Comparison of ENCODE assay signal across 13 cellular contexts in the genomic region with DNA sequence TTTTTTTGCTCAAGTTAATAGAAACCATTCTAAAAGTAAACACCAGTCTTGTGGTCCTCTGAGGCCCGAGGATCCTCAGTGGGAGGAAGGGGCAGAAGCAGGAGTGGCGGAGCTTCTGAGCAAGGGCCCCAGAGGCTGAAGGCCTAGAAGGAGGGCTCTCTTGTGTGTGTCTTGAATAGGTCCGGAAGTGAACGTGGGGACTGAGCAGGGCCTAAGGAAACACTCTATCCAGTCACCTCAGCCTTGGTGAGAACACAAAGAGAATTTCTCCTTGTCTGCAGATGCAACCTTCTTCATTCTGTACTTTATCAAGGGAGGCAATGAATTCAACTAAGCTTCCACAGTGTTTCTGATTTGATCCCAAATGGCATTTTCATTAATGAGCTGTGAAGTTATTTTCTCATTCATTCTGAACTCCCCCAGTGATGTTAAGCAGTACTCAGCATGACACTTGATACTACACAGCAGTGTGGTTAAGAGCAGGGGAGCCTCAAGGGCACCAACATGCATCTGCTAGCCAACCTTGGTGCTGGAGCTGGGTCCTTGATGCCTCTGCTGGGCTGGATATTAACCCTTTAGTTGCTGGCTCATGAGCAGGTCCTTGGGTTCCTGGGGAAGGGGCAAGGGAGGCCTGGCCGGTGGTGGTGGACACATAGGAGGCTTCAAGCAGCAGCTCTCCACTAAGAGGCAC.
A peak's percentile ranks its signal among the peaks of the same experiment; 100 is the strongest.
DNase-seq lines count a peak whose midpoint lies in the region; ATAC-seq lines count a peak whose summit lies in the region.
"Had no signal": no experiment of that assay in that cellular context is flagged by ENCODE, and none has a peak within 500 bp of the region (broad histone marks: within the 10 kb centered on the region; RNA-seq: fewer than 3 reads in every experiment).

No MANE protein-coding gene starts in this region.

- DNase-seq in DMS79 treated with DMSO at 0.1 percent for 48 hours (lab: John Stamatoyannopoulos, UW) (peak; percentile 67), M059J (ENCODE audit: low read depth) (peak; percentile 63), adipocyte (ENCODE audit: low read depth) (peak; percentile 31), myocyte (ENCODE audit: low read depth) (peak; percentile 29), anterior cingulate cortex (lab: John Stamatoyannopoulos, UW) (no peak), NCI-H526 (lab: John Stamatoyannopoulos, UW) (no peak)
- DNase-seq in activated CD4-positive, CD25-positive, alpha-beta regulatory T cell treated with anti-CD3 and anti-CD28 coated beads, Interleukin-2, amount 50 U/mL, for 72 hours = no peak
- DNase-seq: activated CD4-positive, alpha-beta T cell treated with anti-CD3 and anti-CD28 coated beads for 48 hours; EL; NCI-H446 treated with DMSO at 0.1 percent for 48 hours; upper lobe of right lung had no signal

- no peaks in the 10 kb centered on the region for H3K36me3 ChIP-seq in adipocyte (ENCODE audit: control insufficient read depth, insufficient read depth, low read length, severe bottlenecking)
- H3K36me3 ChIP-seq: upper lobe of right lung had no signal

- H3K9me3 ChIP-seq in adipocyte (ENCODE audit: control insufficient read depth, low read length) = no peaks in the 10 kb centered on the region
- H3K9me3 ChIP-seq: upper lobe of right lung had no signal

- no peak overlapping the region for H3K9ac ChIP-seq in adipocyte (ENCODE audit: low read length)

- no peak overlapping the region for H3K4me3 ChIP-seq in adipocyte (ENCODE audit: low read length)
- H3K4me3 ChIP-seq: skin epidermis, upper lobe of right lung had no signal

- ATAC-seq in HG02938 (IDR thresholded peaks at IDR 0.05; ENCODE audit: unreplicated experiment) = no peak

- no peaks in the 10 kb centered on the region for H3K27me3 ChIP-seq in adipocyte (replicated peaks; ENCODE audit: control insufficient read depth, insufficient read depth, low read length)
- H3K27me3 ChIP-seq: upper lobe of right lung had no signal

- peaks cover 2% of the 10 kb centered on the region for H3K4me1 ChIP-seq in adipocyte (ENCODE audit: control insufficient read depth, insufficient read depth, low read length)

Comparison
In these comparisons a context has a peak if more than half of its experiments do, and no peak if none do; other contexts are left out.
1. DNase-seq: peak in DMS79 treated with DMSO at 0.1 percent for 48 hours (single experiment), M059J (single experiment), adipocyte (single experiment) and myocyte (single experiment); none in activated CD4-positive, CD25-positive, alpha-beta regulatory T cell treated with anti-CD3 and anti-CD28 coated beads, Interleukin-2, amount 50 U/mL, for 72 hours (single experiment), anterior cingulate cortex (0 of 58) and NCI-H526 (0 of 2).